Comparison of ENCODE assay signal across 22 cellular contexts in genomic region chr4:168678751-168679366, GRCh38.
A peak's percentile ranks its signal among the peaks of the same experiment; 100 is the strongest.
DNase-seq lines count a peak whose midpoint lies in the region; ATAC-seq, FAIRE-seq and TF ChIP-seq lines count a peak whose summit lies in the region.
"Had no signal": no experiment of that assay in that cellular context is flagged by ENCODE, and none has a peak within 500 bp of the region (broad histone marks: within the 10 kb centered on the region; RNA-seq: fewer than 3 reads in every experiment).

No MANE protein-coding gene starts in this region.

- no peak for TF ChIP-seq POLR2A in H1 (IDR thresholded peaks at IDR 0.05; ENCODE audit: control extremely low read depth in 1 of 2, low read depth in 2 of 2, low read length in 2 of 2)

- peak; percentile 74 for ATAC-seq in stimulated activated naive CD8-positive, alpha-beta T cell treated with anti-CD3 and anti-CD28 coated beads, Interleukin-15, amount 100 ng/mL, for 72 hours
- ATAC-seq in stimulated activated naive CD8-positive, alpha-beta T cell treated with anti-CD3 and anti-CD28 coated beads, Interleukin-15, Interleukin-2, amounts not matched to agents 100 U/mL and 50 U/mL, for 24 hours: no peak
- ATAC-seq in HG03025 (IDR thresholded peaks at IDR 0.05; ENCODE audit: low FRiP score, unreplicated experiment) (no peak), T-helper 17 cell (no peak)

- no peaks in the 10 kb centered on the region for H3K9me3 Mint-ChIP-seq in stimulated activated naive CD8-positive, alpha-beta T cell treated with anti-CD3 and anti-CD28 coated beads, Interleukin-15, amount 100 ng/mL, for 72 hours
- no peaks in the 10 kb centered on the region for H3K9me3 Mint-ChIP-seq in nephron progenitor cell
- H3K9me3 Mint-ChIP-seq: activated CD4-positive, alpha-beta T cell treated with anti-CD3 and anti-CD28 coated beads, Interleukin-2, amount 10 ng/mL, durations not matched to agents 7 days and 5 days; activated naive CD4-positive, alpha-beta T cell treated with anti-CD3 and anti-CD28 coated beads, Interleukin-2, amount 50 U/mL, for 24 hours; T-helper 2 cell treated with Interferon-gamma antibody and Interleukin-4, amounts not matched to agents 5 μg/mL and 100 μg/mL, for 36 hours had no signal

- 89% methylated on average over 7 of the region's 8 CpGs; no CpG with 5 or more reads in 1 of the 2 experiments for WGBS in H1 (ENCODE audit: extremely low coverage in 1 of 2, insufficient coverage in 1 of 2, insufficient read length in 1 of 2, insufficient replicate concordance in 2 of 2, low coverage in 1 of 2, low lambda C conversion rate in 2 of 2, missing lambda C conversion rate in 1 of 2), 2 experiments

- DNase-seq in stimulated activated naive CD8-positive, alpha-beta T cell treated with anti-CD3 and anti-CD28 coated beads, Interleukin-15, amount 100 ng/mL, for 72 hours: no peak
- DNase-seq in stimulated activated naive CD8-positive, alpha-beta T cell treated with anti-CD3 and anti-CD28 coated beads, Interleukin-15, Interleukin-2, amounts not matched to agents 100 U/mL and 50 U/mL, for 24 hours: no peak
- no peak for DNase-seq in H1 (ENCODE audit: low read depth in 1 of 2, low spot score in 2 of 2)
- no peak for DNase-seq in nephron progenitor cell
- DNase-seq in SJCRH30: no peak
- no peak for DNase-seq in kidney
- no peak for DNase-seq in T-helper 17 cell
- DNase-seq: activated CD4-positive, alpha-beta T cell treated with anti-CD3 and anti-CD28 coated beads, Interleukin-2, amount 10 ng/mL, durations not matched to agents 7 days and 5 days; left cardiac atrium; mesendoderm; MG63; naive B cell; NCI-H446; NCI-H82; stimulated activated CD8-positive, alpha-beta memory T cell treated with anti-CD3 and anti-CD28 coated beads, Interleukin-4, amount 100 ng/mL, for 48 hours; WERI-Rb-1 had no signal

- H3K4me1 ChIP-seq in H1 (replicated peaks in 1 of 4; ENCODE audit: control insufficient read depth in 3 of 4, insufficient read depth in 4 of 4, low read length in 3 of 4): no peaks in the 10 kb centered on the region; a peak in 1 of 7 replicates
- no peaks in the 10 kb centered on the region for H3K4me1 ChIP-seq in SJCRH30
- peaks cover 0 to 2% of the 10 kb centered on the region in 2 donors for H3K4me1 ChIP-seq in kidney (ENCODE audit: control insufficient read depth in 1 of 2, insufficient read depth in 1 of 2, low read depth in 1 of 2, low read length in 2 of 2)
- H3K4me1 ChIP-seq: ascending aorta; BLaER1 treated with 17β-estradiol and CSF1 and Interleukin-3, amounts not matched to agents 10 nM and 100 nM had no signal

- H3K27ac ChIP-seq in H1 (ENCODE audit: low read depth, low read length): no peak overlapping the region
- no peak overlapping the region for H3K27ac ChIP-seq in SJCRH30
- H3K27ac ChIP-seq in kidney (ENCODE audit: low read depth in 2 of 2, low read length in 2 of 2): no peak overlapping the region
- H3K27ac ChIP-seq: ascending aorta; BLaER1 treated with 17β-estradiol and CSF1 and Interleukin-3, amounts not matched to agents 10 nM and 100 nM; WERI-Rb-1 had no signal

- H2AFZ ChIP-seq in H1 (ENCODE audit: low read length): no peak overlapping the region

- no peak overlapping the region for H4K8ac ChIP-seq in H1 (ENCODE audit: extremely low read depth, insufficient read depth, low read length)

- no peak overlapping the region for H3K4me2 ChIP-seq in H1 (ENCODE audit: insufficient read depth in 1 of 2, low read depth in 2 of 2, low read length in 2 of 2)
- H3K4me2 ChIP-seq: BLaER1 treated with 17β-estradiol and CSF1 and Interleukin-3, amounts not matched to agents 10 nM and 100 nM had no signal

- no peak overlapping the region for H3K9ac ChIP-seq in H1 (replicated peaks in 1 of 4; ENCODE audit: extremely low read depth in 1 of 4, low read depth in 3 of 4, low read length in 3 of 4)
- no peak overlapping the region for H3K9ac ChIP-seq in kidney (ENCODE audit: low read length in 2 of 2)
- H3K9ac ChIP-seq: BLaER1 treated with 17β-estradiol and CSF1 and Interleukin-3, amounts not matched to agents 10 nM and 100 nM had no signal

- peaks cover 9% of the 10 kb centered on the region; the same call in 1 of the 2 replicates for H3K23me2 ChIP-seq in H1 (ENCODE audit: low read depth, low read length)

- intact Hi-C loops in kidney (cut with DNase I): no loop called here

- H3K23ac ChIP-seq in H1 (ENCODE audit: insufficient read length): no peak overlapping the region

- H3K9me3 ChIP-seq in H1 (ENCODE audit: insufficient read depth in 2 of 2, low read depth in 1 of 2, low read length in 1 of 2): no peaks in the 10 kb centered on the region
- no peaks in the 10 kb centered on the region for H3K9me3 ChIP-seq in SJCRH30 (replicated peaks)
- no peaks in the 10 kb centered on the region for H3K9me3 ChIP-seq in kidney (ENCODE audit: control insufficient read depth in 1 of 2, low read length in 2 of 2)
- H3K9me3 ChIP-seq in T-helper 17 cell (ENCODE audit: control insufficient read depth, low read length, poor library complexity, severe bottlenecking): no peaks in the 10 kb centered on the region
- H3K9me3 ChIP-seq: ascending aorta; BLaER1 treated with 17β-estradiol and CSF1 and Interleukin-3, amounts not matched to agents 10 nM and 100 nM; MG63 had no signal

- FAIRE-seq in H1 (lab: Jason Lieb, UNC): no peak
- FAIRE-seq in kidney (lab: Jason Lieb, UNC): no peak
- FAIRE-seq: D721Med had no signal

- 0 out of 2 replicates have a peak overlapping the region, but pooled peaks have one; percentile 81 for H2BK15ac ChIP-seq in H1 (ENCODE audit: low read length)

- H2BK20ac ChIP-seq in H1 (ENCODE audit: low read length): peak overlapping the region; percentile 21; the same call in 1 of the 2 replicates

- peak overlapping the region; percentile 79 for H3K56ac ChIP-seq in H1 (replicated peaks; ENCODE audit: insufficient read length, low read depth, low read length)

- no peak overlapping the region for H3K4me3 ChIP-seq in H1 (ENCODE audit: extremely low read depth in 1 of 4, insufficient read depth in 2 of 4, low read depth in 3 of 4, low read length in 4 of 4)
- no peak overlapping the region for H3K4me3 ChIP-seq in SJCRH30
- H3K4me3 ChIP-seq in kidney (ENCODE audit: low read length in 2 of 2): no peak overlapping the region
- H3K4me3 ChIP-seq: ascending aorta; BLaER1 treated with 17β-estradiol and CSF1 and Interleukin-3, amounts not matched to agents 10 nM and 100 nM; MG63 had no signal

- TF ChIP-seq CTCF in H1 (IDR thresholded peaks at IDR 0.05; ENCODE audit: control extremely low read depth in 1 of 3, insufficient read depth in 1 of 3, low read depth in 1 of 3, low read length in 3 of 3) (no peak), nephron progenitor cell (IDR thresholded peaks at IDR 0.05) (no peak), kidney (IDR thresholded peaks at IDR 0.05; ENCODE audit: borderline replicate concordance, extremely low read depth, insufficient read depth) (no peak)

- TF ChIP-seq EP300 in H1 (IDR thresholded peaks at IDR 0.05; ENCODE audit: borderline replicate concordance in 1 of 2, low read depth in 2 of 2, low read length in 2 of 2): no peak

- no peak overlapping the region for H2BK5ac ChIP-seq in H1 (ENCODE audit: low read depth, low read length)

- H2BK120ac ChIP-seq in H1 (replicated peaks; ENCODE audit: low read depth, low read length): no peak overlapping the region

- H3K36me3 ChIP-seq in H1 (ENCODE audit: control insufficient read depth in 2 of 4, insufficient read depth in 4 of 4, low read length in 3 of 4) (no peaks in the 10 kb centered on the region; a peak in 1 of 8 replicates), SJCRH30 (peaks cover 23% of the 10 kb centered on the region), kidney (ENCODE audit: control insufficient read depth in 1 of 2, insufficient read depth in 2 of 2, low read length in 2 of 2) (no peaks in the 10 kb centered on the region)
- H3K36me3 ChIP-seq: ascending aorta; BLaER1 treated with 17β-estradiol and CSF1 and Interleukin-3, amounts not matched to agents 10 nM and 100 nM; WERI-Rb-1 had no signal

- H2AK5ac ChIP-seq in H1 (ENCODE audit: low read depth, low read length): peak overlapping the region; percentile 88

- no peak overlapping the region for H3K4ac ChIP-seq in H1 (replicated peaks; ENCODE audit: insufficient read length, low read depth, low read length)

- peaks cover 0 to 4% of the 10 kb centered on the region in 2 experiments for H4K20me1 ChIP-seq in H1 (replicated peaks in 1 of 2; ENCODE audit: control insufficient read depth in 1 of 2, insufficient read depth in 2 of 2, low read length in 2 of 2)
- H4K20me1 ChIP-seq: BLaER1 treated with 17β-estradiol and CSF1 and Interleukin-3, amounts not matched to agents 10 nM and 100 nM had no signal

- no peak overlapping the region for H3K18ac ChIP-seq in H1 (ENCODE audit: extremely low read depth, low read length)

- peak overlapping the region; percentile 92; the same call in 1 of the 2 replicates for H2BK12ac ChIP-seq in H1 (ENCODE audit: low read depth, low read length)

- no peaks in the 10 kb centered on the region for H3K79me2 ChIP-seq in H1 (ENCODE audit: control insufficient read depth in 1 of 2, insufficient read depth in 2 of 2, low read length in 2 of 2)

- CTCF ChIA-PET in H1 (lab: Charles Lee; ENCODE audit: partially characterized antibody): no interaction called here

- POLR2A ChIA-PET in H1 (lab: Charles Lee; ENCODE audit: partially characterized antibody): no interaction called here

- no peak overlapping the region for H3K27ac Mint-ChIP-seq in stimulated activated naive CD8-positive, alpha-beta T cell treated with anti-CD3 and anti-CD28 coated beads, Interleukin-15, amount 100 ng/mL, for 72 hours
- H3K27ac Mint-ChIP-seq in nephron progenitor cell (peak overlapping the region; percentile 13), T-helper 17 cell (no peak overlapping the region)
- H3K27ac Mint-ChIP-seq: activated CD4-positive, alpha-beta T cell treated with anti-CD3 and anti-CD28 coated beads, Interleukin-2, amount 10 ng/mL, durations not matched to agents 7 days and 5 days; activated naive CD4-positive, alpha-beta T cell treated with anti-CD3 and anti-CD28 coated beads, Interleukin-2, amount 50 U/mL, for 24 hours; T-helper 2 cell treated with Interferon-gamma antibody and Interleukin-4, amounts not matched to agents 5 μg/mL and 100 μg/mL, for 36 hours had no signal

- no peak for TF ChIP-seq RAD21 in H1 (IDR thresholded peaks at IDR 0.05 in 1 of 2, conservative IDR thresholded peaks at IDR 0.05 in 1 of 2; ENCODE audit: low read depth in 2 of 2, low read length in 2 of 2)

- no peaks in the 10 kb centered on the region for H3K27me3 ChIP-seq in H1 (replicated peaks in 1 of 4; ENCODE audit: control insufficient read depth in 3 of 4, extremely low read depth in 1 of 4, insufficient read depth in 3 of 4, low read length in 3 of 4)
- H3K27me3 ChIP-seq in SJCRH30: no peaks in the 10 kb centered on the region
- H3K27me3 ChIP-seq: ascending aorta; BLaER1 treated with 17β-estradiol and CSF1 and Interleukin-3, amounts not matched to agents 10 nM and 100 nM; MG63 had no signal

- H4K91ac ChIP-seq in H1 (replicated peaks; ENCODE audit: insufficient read length, low read length): peak overlapping the region; percentile 42

- H3K27me3 Mint-ChIP-seq in stimulated activated naive CD8-positive, alpha-beta T cell treated with anti-CD3 and anti-CD28 coated beads, Interleukin-15, amount 100 ng/mL, for 72 hours: peaks cover 16% of the 10 kb centered on the region
- no peaks in the 10 kb centered on the region for H3K27me3 Mint-ChIP-seq in nephron progenitor cell (ENCODE audit: low read depth, poor library complexity)
- peaks cover 20% of the 10 kb centered on the region for H3K27me3 Mint-ChIP-seq in T-helper 17 cell
- H3K27me3 Mint-ChIP-seq: activated CD4-positive, alpha-beta T cell treated with anti-CD3 and anti-CD28 coated beads, Interleukin-2, amount 10 ng/mL, durations not matched to agents 7 days and 5 days had no signal

- H3K4me3 Mint-ChIP-seq in stimulated activated naive CD8-positive, alpha-beta T cell treated with anti-CD3 and anti-CD28 coated beads, Interleukin-15, amount 100 ng/mL, for 72 hours: no peak overlapping the region
- H3K4me3 Mint-ChIP-seq in nephron progenitor cell (no peak overlapping the region), T-helper 17 cell (no peak overlapping the region)
- H3K4me3 Mint-ChIP-seq: activated CD4-positive, alpha-beta T cell treated with anti-CD3 and anti-CD28 coated beads, Interleukin-2, amount 10 ng/mL, durations not matched to agents 7 days and 5 days; activated naive CD4-positive, alpha-beta T cell treated with anti-CD3 and anti-CD28 coated beads, Interleukin-2, amount 50 U/mL, for 24 hours; naive B cell; T-helper 2 cell treated with Interferon-gamma antibody and Interleukin-4, amounts not matched to agents 5 μg/mL and 100 μg/mL, for 36 hours had no signal

- H4K5ac ChIP-seq in H1 (ENCODE audit: insufficient read length, low read depth, low read length): no peak overlapping the region

- peaks cover 56% of the 10 kb centered on the region for H3K36me3 Mint-ChIP-seq in nephron progenitor cell (ENCODE audit: low read depth)
- no peaks in the 10 kb centered on the region for H3K36me3 Mint-ChIP-seq in T-helper 17 cell (ENCODE audit: low read depth)
- H3K36me3 Mint-ChIP-seq: activated naive CD4-positive, alpha-beta T cell treated with anti-CD3 and anti-CD28 coated beads, Interleukin-2, amount 50 U/mL, for 24 hours; naive B cell had no signal

- no peaks in the 10 kb centered on the region; the same call in 1 of the 2 replicates for H3K79me1 ChIP-seq in H1 (ENCODE audit: low read depth, low read length)

- H3K14ac ChIP-seq in H1 (ENCODE audit: insufficient read length): no peak overlapping the region

- H3K4me1 Mint-ChIP-seq in stimulated activated naive CD8-positive, alpha-beta T cell treated with anti-CD3 and anti-CD28 coated beads, Interleukin-15, amount 100 ng/mL, for 72 hours: no peaks in the 10 kb centered on the region
- H3K4me1 Mint-ChIP-seq in nephron progenitor cell (peaks cover 27% of the 10 kb centered on the region), T-helper 17 cell (no peaks in the 10 kb centered on the region)
- H3K4me1 Mint-ChIP-seq: activated CD4-positive, alpha-beta T cell treated with anti-CD3 and anti-CD28 coated beads, Interleukin-2, amount 10 ng/mL, durations not matched to agents 7 days and 5 days; activated naive CD4-positive, alpha-beta T cell treated with anti-CD3 and anti-CD28 coated beads, Interleukin-2, amount 50 U/mL, for 24 hours; naive B cell had no signal
